In the genomic region with DNA sequence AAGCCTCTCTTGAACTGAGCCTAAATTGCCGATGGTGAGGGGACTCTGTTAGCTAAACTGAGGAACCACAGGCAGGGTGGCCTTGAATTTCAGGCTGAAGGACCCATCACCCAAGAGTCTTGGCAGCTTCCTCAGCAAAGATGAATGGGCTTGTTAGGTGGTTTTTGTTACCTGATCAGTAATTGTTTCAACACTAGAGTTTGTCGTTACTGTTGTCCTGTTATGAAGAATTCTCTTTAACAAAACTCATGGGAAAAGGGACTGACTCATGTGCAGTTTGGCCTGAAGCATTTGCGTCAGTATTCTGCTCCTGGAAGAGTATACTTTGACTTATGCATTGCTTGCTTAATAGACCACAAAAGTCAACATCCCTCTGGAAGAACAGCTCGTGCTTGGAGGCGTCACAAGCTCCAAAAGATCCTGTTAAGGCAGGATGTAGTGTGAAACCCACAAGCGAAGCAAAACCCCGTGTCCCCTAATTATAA, we compare ENCODE assay signal across 12 cellular contexts.
DNase-seq lines count a peak whose midpoint lies in the region; ATAC-seq and TF ChIP-seq lines count a peak whose summit lies in the region.
"Had no signal": no experiment of that assay in that cellular context is flagged by ENCODE, and none has a peak within 500 bp of the region (broad histone marks: within the 10 kb centered on the region; RNA-seq: fewer than 3 reads in every experiment).

No MANE protein-coding gene starts in this region.

- TF ChIP-seq POLR2A in esophagus squamous epithelium (IDR thresholded peaks at IDR 0.05): no peak

- H3K27me3 ChIP-seq in RWPE2 (ENCODE audit: insufficient read depth, poor library complexity, severe bottlenecking): no peaks in the 10 kb centered on the region
- H3K27me3 ChIP-seq in esophagus squamous epithelium: no peaks in the 10 kb centered on the region

- intact Hi-C loops in esophagus squamous epithelium (cut with DNase I): no loop called here

- TF ChIP-seq CTCF in RWPE2 (IDR thresholded peaks at IDR 0.05; ENCODE audit: poor library complexity, severe bottlenecking): no peak
- no peak for TF ChIP-seq CTCF in esophagus squamous epithelium (IDR thresholded peaks at IDR 0.05)
- no peak for TF ChIP-seq CTCF in osteocyte (IDR thresholded peaks at IDR 0.05)

- H3K27ac ChIP-seq in RWPE2 (ENCODE audit: poor library complexity, severe bottlenecking) (peak overlapping the region; percentile 77), esophagus squamous epithelium (peak overlapping the region in 3 of 4 donors; percentile 36 to 49 (median 42))

- H3K27ac Mint-ChIP-seq in osteocyte (ENCODE audit: unreplicated experiment): peak overlapping the region; percentile 88
- H3K27ac Mint-ChIP-seq: T-helper 1 cell treated with Interleukin-12 subunit alpha and Interleukin-12 subunit beta and Interleukin-4 antibody, amounts not matched to agents 30 μg/mL and 1 μg/mL, for 36 hours had no signal

- no peaks in the 10 kb centered on the region for H3K9me3 ChIP-seq in RWPE2 (ENCODE audit: severe bottlenecking)
- H3K9me3 ChIP-seq in esophagus squamous epithelium: no peaks in the 10 kb centered on the region
- H3K9me3 ChIP-seq: Caco-2 had no signal

- no peak overlapping the region for H3K4me3 Mint-ChIP-seq in osteocyte (ENCODE audit: unreplicated experiment)
- H3K4me3 Mint-ChIP-seq: T-helper 1 cell treated with Interleukin-12 subunit alpha and Interleukin-12 subunit beta and Interleukin-4 antibody, amounts not matched to agents 30 μg/mL and 1 μg/mL, for 36 hours had no signal

- peak; percentile 96 for DNase-seq in EH (ENCODE audit: low read depth)
- peak; percentile 81 for DNase-seq in RWPE2 (ENCODE audit: low spot score)
- no peak for DNase-seq in esophagus squamous epithelium (lab: John Stamatoyannopoulos, UW)
- DNase-seq in osteocyte (ENCODE audit: extremely low spot score, unreplicated experiment): no peak
- DNase-seq in activated CD4-positive, alpha-beta T cell treated with anti-CD3 and anti-CD28 coated beads, Interleukin-2, amount 50 U/mL, for 1 hour: no peak
- DNase-seq in stimulated activated naive CD4-positive, alpha-beta T cell (lab: John Stamatoyannopoulos, UW): no peak
- DNase-seq: aorta, Caco-2, NCI-H82 had no signal

- H3K36me3 Mint-ChIP-seq in osteocyte (ENCODE audit: unreplicated experiment): peaks cover 2% of the 10 kb centered on the region

- no peak overlapping the region for H3K4me3 ChIP-seq in RWPE2 (ENCODE audit: severe bottlenecking)
- no peak overlapping the region for H3K4me3 ChIP-seq in esophagus squamous epithelium

- ATAC-seq in RWPE2 (ENCODE audit: low read depth) (peak; percentile 95), HG02970 (IDR thresholded peaks at IDR 0.05; ENCODE audit: low FRiP score, unreplicated experiment) (no peak), GM21717 (IDR thresholded peaks at IDR 0.05; ENCODE audit: unreplicated experiment) (no peak)

- H3K4me1 Mint-ChIP-seq in osteocyte (ENCODE audit: unreplicated experiment): peaks cover 29% of the 10 kb centered on the region

- H3K36me3 ChIP-seq in RWPE2 (ENCODE audit: low read depth): no peaks in the 10 kb centered on the region
- H3K36me3 ChIP-seq in esophagus squamous epithelium: no peaks in the 10 kb centered on the region

- no peaks in the 10 kb centered on the region for H3K27me3 Mint-ChIP-seq in osteocyte (ENCODE audit: unreplicated experiment)

- H3K4me1 ChIP-seq in RWPE2 (ENCODE audit: insufficient read depth, poor library complexity, severe bottlenecking): peaks cover 32% of the 10 kb centered on the region
- peaks cover 0 to 16% (median 5%) of the 10 kb centered on the region in 3 donors for H3K4me1 ChIP-seq in esophagus squamous epithelium
- H3K4me1 ChIP-seq: Caco-2 had no signal

- 34 to 51% methylated on average over 7 of the region's 7 CpGs for WGBS in esophagus squamous epithelium, 2 donors

- no peaks in the 10 kb centered on the region for H3K9me3 Mint-ChIP-seq in osteocyte (ENCODE audit: unreplicated experiment)
- H3K9me3 Mint-ChIP-seq: T-helper 1 cell treated with Interleukin-12 subunit alpha and Interleukin-12 subunit beta and Interleukin-4 antibody, amounts not matched to agents 30 μg/mL and 1 μg/mL, for 36 hours had no signal

Comparison
In these comparisons a context has a peak if more than half of its experiments do, and no peak if none do; other contexts are left out.
1. DNase-seq: peak in EH (single experiment) and RWPE2 (single experiment); none in esophagus squamous epithelium (single experiment), osteocyte (single experiment), activated CD4-positive, alpha-beta T cell treated with anti-CD3 and anti-CD28 coated beads, Interleukin-2, amount 50 U/mL, for 1 hour (single experiment) and stimulated activated naive CD4-positive, alpha-beta T cell (0 of 6).